Comparison of ENCODE assay signal across 8 cellular contexts in genomic region chr7:24757799-24758275, GRCh38. TPM values are rescaled to one million over a fixed set of nuclear protein-coding genes. Genes with fewer than 3 reads are reported as not detected.
DNase-seq lines count a peak whose midpoint lies in the region; ATAC-seq, FAIRE-seq and TF ChIP-seq lines count a peak whose summit lies in the region.

No MANE protein-coding gene starts in this region.

- H3K9ac ChIP-seq in HUES6 (ENCODE audit: low read length), result peak overlapping the region; percentile 36

- intact Hi-C loops in stomach (cut with DNase I; ENCODE audit: low total_unique reads), result no loop called here

- WGBS in stomach, 5 donors, result 28 to 49% (median 38%) methylated on average over 14 to 23 of the region's 23 CpGs

- ATAC-seq in GM19324 (IDR thresholded peaks at IDR 0.05; ENCODE audit: low FRiP score, unreplicated experiment), result no peak
- ATAC-seq in GM21529 (IDR thresholded peaks at IDR 0.05; ENCODE audit: unreplicated experiment), result no peak

- H3K27ac Mint-ChIP-seq in brain, result peak overlapping the region; percentile 61 to 86 (median 77)

- H3K4me1 Mint-ChIP-seq in brain, result peaks cover 48% of the 10 kb centered on the region

- no peak for TF ChIP-seq EP300 in stomach (IDR thresholded peaks at IDR 0.05)

- FAIRE-seq in GM19239 (lab: Jason Lieb, UNC), result peak; percentile 18

- H3K36me3 Mint-ChIP-seq in brain, result no peaks in the 10 kb centered on the region

- peaks cover 0 to 2% (median 0%) of the 10 kb centered on the region in 5 experiments for H3K9me3 Mint-ChIP-seq in brain

- POLR2A ChIA-PET in AG04449 (lab: Yijun Ruan, JAX), result interaction anchor here (0.6 to 1.7 kb wide), 4 partner anchors 18 to 367 kb away, joined by 3 to 5 read pairs (median 4); partner anchors contain the start of gene CYCS

- peaks cover 5% of the 10 kb centered on the region; the same call in 1 of the 2 replicates for H3K4me1 ChIP-seq in HUES6 (ENCODE audit: control insufficient read depth, insufficient read depth, low read length)
- peaks cover 6 to 21% (median 19%) of the 10 kb centered on the region in 4 donors for H3K4me1 ChIP-seq in stomach

- CTCF ChIA-PET in AG04449 (lab: Yijun Ruan, JAX), result interaction anchor here (0.7 to 1.5 kb wide), 6 partner anchors 12 to 341 kb away, joined by 3 to 9 read pairs (median 5); no protein-coding TSS in a partner anchor

- peak overlapping the region; percentile 79 to 88 (median 80) for H3K4me3 Mint-ChIP-seq in brain

- H3K27ac ChIP-seq in HUES6 (ENCODE audit: low read depth, low read length) (no peak overlapping the region), stomach (peak overlapping the region; percentile 44 to 83 (median 78))

- DNase-seq in AG04449 (ENCODE audit: low read depth, low spot score) (no peak), GM19239 (ENCODE audit: insufficient read length, low spot score) (no peak), kidney epithelial cell (ENCODE audit: low read depth) (no peak), stomach (no peak)

- peak overlapping the region; percentile 69 for H3K4me3 ChIP-seq in AG04449 (ENCODE audit: low read depth, low read length)
- peak overlapping the region; percentile 81 for H3K4me3 ChIP-seq in HUES6 (ENCODE audit: low read depth, low read length)
- peak overlapping the region; percentile 78 for H3K4me3 ChIP-seq in kidney epithelial cell (ENCODE audit: low read depth, low read length)
- H3K4me3 ChIP-seq in stomach, result peak overlapping the region; percentile 69 to 75 (median 74)

- TF ChIP-seq CTCF in AG04449 (IDR thresholded peaks at IDR 0.05; ENCODE audit: insufficient read depth, low read length, missing control alignments) (peak; percentile 2), brain (conservative IDR thresholded peaks at IDR 0.05) (no peak), kidney epithelial cell (IDR thresholded peaks at IDR 0.05; ENCODE audit: insufficient read depth, low read length, poor library complexity, severe bottlenecking) (no peak), stomach (IDR thresholded peaks at IDR 0.05) (no peak)

- TF ChIP-seq POLR2A in stomach (IDR thresholded peaks at IDR 0.05), result no peak

- peaks cover 3% of the 10 kb centered on the region; the same call in 1 of the 2 replicates for H3K9me3 ChIP-seq in HUES6 (ENCODE audit: control insufficient read depth, insufficient read depth, low read depth, low read length)
- peaks cover 0 to 9% (median 0%) of the 10 kb centered on the region in 4 donors for H3K9me3 ChIP-seq in stomach

- H3K36me3 ChIP-seq in HUES6 (ENCODE audit: control insufficient read depth, insufficient read depth, low read length) (no peaks in the 10 kb centered on the region), kidney epithelial cell (ENCODE audit: control insufficient read depth, insufficient read depth, low read length) (no peaks in the 10 kb centered on the region), stomach (no peaks in the 10 kb centered on the region)

- H3K27me3 ChIP-seq in HUES6 (ENCODE audit: control insufficient read depth, insufficient read depth, low read length), result peaks cover 45% of the 10 kb centered on the region
- no peaks in the 10 kb centered on the region for H3K27me3 ChIP-seq in kidney epithelial cell (ENCODE audit: control insufficient read depth, insufficient read depth, low read length)
- H3K27me3 ChIP-seq in stomach, result peaks cover 0 to 39% (median 22%) of the 10 kb centered on the region in 3 donors

- no peaks in the 10 kb centered on the region for H3K27me3 Mint-ChIP-seq in brain

RNA-seq across cellular contexts. Expression of gene GSDME, which starts 0.6 kb away (rescaled TPM):
- polyA plus RNA-seq in brain (ENCODE audit: insufficient read depth, low read depth, low replicate concordance) (5.5 TPM), stomach (1 to 10 TPM; 2.6 to 3.9 (median 3.4) TPM)
- total RNA-seq in kidney epithelial cell (72.3 and 84.8 TPM in 2 replicates), stomach (10 to 100 TPM in 1 of 5 donors, 1 to 10 TPM in 3, not detected in 1; 4.5 to 11.9 (median 7.2) TPM)
